ENCODE assay signal across 24 cellular contexts in the genomic region with DNA sequence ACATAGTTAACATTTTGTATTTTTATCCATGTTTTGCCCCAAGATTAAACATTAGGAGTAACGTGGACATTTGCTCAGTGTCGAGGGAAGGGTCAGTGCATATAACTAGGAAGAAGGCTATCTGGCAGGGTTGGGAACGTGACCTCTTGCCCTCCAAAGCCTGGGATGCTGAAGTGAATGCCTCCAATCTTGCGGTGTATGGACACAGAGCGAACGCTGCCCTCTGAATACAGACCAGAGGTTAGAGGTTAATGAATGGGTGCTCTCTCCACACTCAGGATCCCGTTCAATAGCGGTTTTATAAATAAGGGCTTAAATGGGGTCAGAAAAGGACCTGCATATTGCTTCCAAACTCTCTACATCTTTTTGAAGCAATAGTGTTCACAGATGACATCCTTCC. TPM values are rescaled to one million over a fixed set of nuclear protein-coding genes. Genes with fewer than 3 reads are reported as not detected.
A peak's percentile ranks its signal among the peaks of the same experiment; 100 is the strongest.
DNase-seq lines count a peak whose midpoint lies in the region; ATAC-seq, FAIRE-seq and TF ChIP-seq lines count a peak whose summit lies in the region.
"Had no signal": no experiment of that assay in that cellular context is flagged by ENCODE, and none has a peak within 500 bp of the region (broad histone marks: within the 10 kb centered on the region; RNA-seq: fewer than 3 reads in every experiment).

No MANE protein-coding gene starts in this region.

- H3K9ac ChIP-seq in astrocyte (ENCODE audit: low read length): no peak overlapping the region
- H3K9ac ChIP-seq in neuronal stem cell (ENCODE audit: low read depth, low read length, poor library complexity): no peak overlapping the region

- H3K4me3 ChIP-seq in astrocyte (ENCODE audit: insufficient read depth, low read depth, low read length) (no peak overlapping the region), neuronal stem cell (ENCODE audit: low read length in 2 of 2) (no peak overlapping the region), dorsolateral prefrontal cortex (no peak overlapping the region), foreskin fibroblast (ENCODE audit: low read depth in 1 of 2, low read length in 2 of 2) (no peak overlapping the region)
- H3K4me3 ChIP-seq: A549, SJCRH30 had no signal

- FAIRE-seq in astrocyte (lab: Jason Lieb, UNC): no peak
- FAIRE-seq: A549, H1 had no signal

- no peak overlapping the region for H3K4ac ChIP-seq in neuronal stem cell (ENCODE audit: low read length)

- peak overlapping the region; percentile 24 for H3K4me2 ChIP-seq in astrocyte (ENCODE audit: low read length)
- peak overlapping the region; percentile 41 for H3K4me2 ChIP-seq in neuronal stem cell (ENCODE audit: insufficient read depth, low read length, poor library complexity, severe bottlenecking)
- H3K4me2 ChIP-seq: A549 had no signal

- H2BK12ac ChIP-seq in neuronal stem cell (ENCODE audit: low read length): no peak overlapping the region

- peak overlapping the region; percentile 61 for H3K18ac ChIP-seq in neuronal stem cell (ENCODE audit: low read length)

- H3K27me3 Mint-ChIP-seq in HFFc6 (ENCODE audit: insufficient read depth) (peaks cover 7% of the 10 kb centered on the region), astrocyte (ENCODE audit: low read depth, unreplicated experiment) (no peaks in the 10 kb centered on the region), endothelial cell (ENCODE audit: unreplicated experiment) (peaks cover 3% of the 10 kb centered on the region)
- H3K27me3 Mint-ChIP-seq: B cell had no signal

- WGBS in neuronal stem cell (ENCODE audit: extremely low coverage in 2 of 2, insufficient read length in 2 of 2, insufficient replicate concordance in 1 of 2), 2 donors: no CpG with 5 or more reads among the region's 8 CpGs

- no peak for TF ChIP-seq CTCF in HFFc6 (IDR thresholded peaks at IDR 0.05)
- TF ChIP-seq CTCF in astrocyte (IDR thresholded peaks at IDR 0.05; ENCODE audit: insufficient read depth, low read depth, low read length): no peak
- no peak for TF ChIP-seq CTCF in endothelial cell (IDR thresholded peaks at IDR 0.05; ENCODE audit: unreplicated experiment)
- TF ChIP-seq CTCF in dorsolateral prefrontal cortex (IDR thresholded peaks at IDR 0.05 in 54 of 56, conservative IDR thresholded peaks at IDR 0.05 in 2 of 56; ENCODE audit: low read depth in 1 of 56, partially characterized antibody in 56 of 56): no peak
- no peak for TF ChIP-seq CTCF in foreskin fibroblast (IDR thresholded peaks at IDR 0.05; ENCODE audit: low read depth, low read length)

- H3K4me1 Mint-ChIP-seq in HFFc6 (ENCODE audit: low read depth) (peaks cover 94% of the 10 kb centered on the region), astrocyte (ENCODE audit: low read depth, unreplicated experiment) (peaks cover 51% of the 10 kb centered on the region), endothelial cell (ENCODE audit: unreplicated experiment) (peaks cover 33% of the 10 kb centered on the region)

- intact Hi-C loops in dorsolateral prefrontal cortex (cut with DNase I): loop anchor here (5.0 to 10.0 kb wide), 3 partner anchors 463 to 1015 kb away; no protein-coding TSS in a partner anchor

- no peak overlapping the region for H2BK5ac ChIP-seq in neuronal stem cell (ENCODE audit: low read length)

- ATAC-seq in esophagus mucosa: no peak
- ATAC-seq in GM21390 (IDR thresholded peaks at IDR 0.05; ENCODE audit: unreplicated experiment): no peak
- ATAC-seq: A549; CD8-positive, alpha-beta T cell; PC-3; Right ventricle myocardium inferior had no signal

- peaks cover 36% of the 10 kb centered on the region for H3K4me1 ChIP-seq in astrocyte (ENCODE audit: insufficient read depth, low read length)
- H3K4me1 ChIP-seq in neuronal stem cell (ENCODE audit: control insufficient read depth in 2 of 2, insufficient read depth in 1 of 2, low read depth in 1 of 2, low read length in 2 of 2): peaks cover 23 to 52% of the 10 kb centered on the region in 2 donors

- H3K36me3 Mint-ChIP-seq in HFFc6 (ENCODE audit: low read depth) (peaks cover 35% of the 10 kb centered on the region), astrocyte (ENCODE audit: low read depth, unreplicated experiment) (peaks cover 8% of the 10 kb centered on the region), endothelial cell (ENCODE audit: low read depth, unreplicated experiment) (no peaks in the 10 kb centered on the region)

- H2AK5ac ChIP-seq in neuronal stem cell (ENCODE audit: low read depth, low read length): no peak overlapping the region

- H4K8ac ChIP-seq in neuronal stem cell (ENCODE audit: low read depth, low read length): no peak overlapping the region

- H3K36me3 ChIP-seq in astrocyte (ENCODE audit: insufficient read depth, low read length) (no peaks in the 10 kb centered on the region), neuronal stem cell (replicated peaks in 1 of 2; ENCODE audit: control insufficient read depth in 2 of 2, insufficient read depth in 2 of 2, low read length in 2 of 2) (peaks cover 0 to 2% of the 10 kb centered on the region in 2 donors)
- H3K36me3 ChIP-seq: SJCRH30 had no signal

- peaks cover 47% of the 10 kb centered on the region for H3K79me2 ChIP-seq in astrocyte (ENCODE audit: insufficient read depth, low read length)

- H3K27me3 ChIP-seq in astrocyte (ENCODE audit: insufficient read depth, low read length): no peaks in the 10 kb centered on the region
- H3K27me3 ChIP-seq in neuronal stem cell (ENCODE audit: control insufficient read depth in 3 of 3, insufficient read depth in 3 of 3, low read depth in 1 of 3, low read length in 3 of 3): peaks cover 0 to 68% (median 0%) of the 10 kb centered on the region in 3 experiments
- no peaks in the 10 kb centered on the region for H3K27me3 ChIP-seq in dorsolateral prefrontal cortex
- H3K27me3 ChIP-seq: SJCRH30 had no signal

- peaks cover 3% of the 10 kb centered on the region for H3K79me1 ChIP-seq in neuronal stem cell (ENCODE audit: low read depth, low read length)

- H3K27ac Mint-ChIP-seq in HFFc6 (peak overlapping the region; percentile 89), astrocyte (ENCODE audit: unreplicated experiment) (peak overlapping the region; percentile 4), endothelial cell (ENCODE audit: unreplicated experiment) (peak overlapping the region; percentile 8)
- H3K27ac Mint-ChIP-seq: CD8-positive, alpha-beta T cell had no signal

- DNase-seq in HFFc6 (no peak), astrocyte (ENCODE audit: low read depth) (no peak), endothelial cell (ENCODE audit: low spot score) (no peak), neuronal stem cell (ENCODE audit: low spot score) (peak; percentile 91), dorsolateral prefrontal cortex (no peak), foreskin fibroblast (no peak)
- DNase-seq: Caco-2; CD8-positive, alpha-beta T cell; MV-4-11; NCI-H1105; NCI-H146; NCI-H2029; NCI-H446 treated with DMSO at 0.1 percent for 48 hours; NK-92 treated with Interleukin-12 subunit alpha and Interleukin-12 subunit beta, amount 100 ng/mL, for 24 hours; PC-3; SJCRH30 had no signal

- no peak overlapping the region for H2BK15ac ChIP-seq in neuronal stem cell (ENCODE audit: low read length)

- H2BK120ac ChIP-seq in neuronal stem cell (ENCODE audit: low read depth, low read length): no peak overlapping the region

- H4K91ac ChIP-seq in neuronal stem cell (ENCODE audit: low read depth, low read length, poor library complexity): no peak overlapping the region

- H3K23ac ChIP-seq in neuronal stem cell (ENCODE audit: low read depth, low read length, poor library complexity): no peak overlapping the region

- H2AFZ ChIP-seq in astrocyte (ENCODE audit: low read depth, low read length) (no peak overlapping the region), neuronal stem cell (ENCODE audit: low read length) (no peak overlapping the region)

- H4K20me1 ChIP-seq in astrocyte (ENCODE audit: insufficient read depth, low read length): peaks cover 42% of the 10 kb centered on the region

- no peaks in the 10 kb centered on the region for H3K9me3 ChIP-seq in astrocyte (ENCODE audit: insufficient read depth, low read depth, low read length)
- no peaks in the 10 kb centered on the region for H3K9me3 ChIP-seq in neuronal stem cell (replicated peaks in 1 of 2; ENCODE audit: control insufficient read depth in 2 of 2, insufficient read depth in 1 of 2, low read depth in 1 of 2, low read length in 2 of 2)
- H3K9me3 ChIP-seq: A549, Caco-2, SJCRH30 had no signal

- no peaks in the 10 kb centered on the region for H3K9me3 Mint-ChIP-seq in HFFc6
- no peaks in the 10 kb centered on the region for H3K9me3 Mint-ChIP-seq in astrocyte (ENCODE audit: unreplicated experiment)
- H3K9me3 Mint-ChIP-seq in endothelial cell (ENCODE audit: unreplicated experiment): no peaks in the 10 kb centered on the region
- H3K9me3 Mint-ChIP-seq: CD8-positive, alpha-beta T cell had no signal

- H3K4me3 Mint-ChIP-seq in HFFc6: peak overlapping the region; percentile 61
- H3K4me3 Mint-ChIP-seq in astrocyte (ENCODE audit: unreplicated experiment): no peak overlapping the region
- no peak overlapping the region for H3K4me3 Mint-ChIP-seq in endothelial cell (ENCODE audit: unreplicated experiment)
- H3K4me3 Mint-ChIP-seq: B cell; CD8-positive, alpha-beta T cell had no signal

- H3K14ac ChIP-seq in neuronal stem cell (ENCODE audit: low read length): no peak overlapping the region

- no peak overlapping the region for H3K27ac ChIP-seq in astrocyte (ENCODE audit: low read depth, low read length)
- H3K27ac ChIP-seq in neuronal stem cell (replicated peaks; ENCODE audit: low read length): peak overlapping the region; percentile 98
- no peak overlapping the region for H3K27ac ChIP-seq in dorsolateral prefrontal cortex
- H3K27ac ChIP-seq: A549, C4-2B, HL-60, SJCRH30 had no signal

RNA-seq across cellular contexts. Expression of gene FBXL14, which starts 14.3 kb away (rescaled TPM):
- total RNA-seq in HFFc6 (2021; fragmentation: NEBNext Ultra II Directional; extraction: Animal tissue kit (Norgen Biotek cat#: 25700)): 1 to 10 TPM; 5.2 to 6.5 (median 5.4) TPM
- total RNA-seq in astrocyte: 9.2 and 9.8 TPM in 2 replicates
- 14.7 TPM for total RNA-seq in endothelial cell (ENCODE audit: unreplicated experiment)
- polyA plus RNA-seq in neuronal stem cell (2013, experiment 1 of 2): 34.2 TPM
- 33.4 TPM for polyA plus RNA-seq in neuronal stem cell (2013, experiment 2 of 2)
- 10 to 100 TPM; 26.6 to 73.6 (median 35.7) TPM for total RNA-seq in dorsolateral prefrontal cortex
- total RNA-seq in esophagus mucosa: 6.9 TPM

RNA-seq across cellular contexts. Expression of gene WNT5B, which starts 49.0 kb away (rescaled TPM):
- 100 to 1,000 TPM; 191 to 289 (median 200) TPM for total RNA-seq in HFFc6 (2021; fragmentation: NEBNext Ultra II Directional; extraction: Animal tissue kit (Norgen Biotek cat#: 25700))
- total RNA-seq in astrocyte: 110 TPM in 2 replicates
- 7.5 TPM for total RNA-seq in endothelial cell (ENCODE audit: unreplicated experiment)
- polyA plus RNA-seq in neuronal stem cell (2013, experiment 1 of 2): 74.9 TPM
- 74.2 TPM for polyA plus RNA-seq in neuronal stem cell (2013, experiment 2 of 2)
- total RNA-seq in dorsolateral prefrontal cortex: 1 to 10 TPM; 2.2 to 9.3 (median 5.1) TPM
- 9.8 TPM for total RNA-seq in esophagus mucosa
- total RNA-seq: CD8-positive, alpha-beta T cell had no signal

Comparison
In these comparisons a context has a peak if more than half of its experiments do, and no peak if none do; other contexts are left out.
1. H3K27ac Mint-ChIP-seq: peak in every context shown above with its lines; median percentile 89 in HFFc6; 8 in endothelial cell; 4 in astrocyte.
2. RNA of gene WNT5B, which starts 49.0 kb away (total RNA-seq): 191 to 289 TPM in HFFc6 and 110 TPM in astrocyte; 9.8 TPM in esophagus mucosa (single experiment), 7.5 TPM in endothelial cell (single experiment) and 2.2 to 9.3 TPM in dorsolateral prefrontal cortex; every median in the first group is over 10 times any median in the second.